Comparison of ENCODE assay signal across 2 cellular contexts in genomic region chr3:123081718-123082369, GRCh38.
TF ChIP-seq lines count a peak whose summit lies in the region.

No MANE protein-coding gene starts in this region.

TF ChIP-seq in HEK293, 187 proteins besides CTCF, POLR2A, EP300 and RAD21 (continued from another document):
- 0 out of 2 replicates have a peak, but pooled peaks have one; percentile 24 for TF ChIP-seq PATZ1 (tag by site-specific recombination; IDR thresholded peaks at IDR 0.05)
- TF ChIP-seq OSR2 (tag by site-specific recombination; IDR thresholded peaks at IDR 0.05): peak; percentile 78
- no peak for TF ChIP-seq GFI1B (tag by site-specific recombination; IDR thresholded peaks at IDR 0.05)
- TF ChIP-seq ZBTB17 (tag by site-specific recombination; IDR thresholded peaks at IDR 0.05): 0 out of 2 replicates have a peak, but pooled peaks have one; percentile 40
- TF ChIP-seq FEZF1 (tag by site-specific recombination; IDR thresholded peaks at IDR 0.05): peak; percentile 68
- peak; percentile 88 for TF ChIP-seq MYNN (tag by site-specific recombination; IDR thresholded peaks at IDR 0.05; ENCODE audit: borderline replicate concordance)
- TF ChIP-seq GLIS2 (tag by site-specific recombination; IDR thresholded peaks at IDR 0.05): no peak
- TF ChIP-seq ZNF184 (tag by site-specific recombination; IDR thresholded peaks at IDR 0.05): no peak
- TF ChIP-seq ZNF239 (tag by site-specific recombination; IDR thresholded peaks at IDR 0.05): no peak
- no peak for TF ChIP-seq ZNF214 (tag by site-specific recombination; IDR thresholded peaks at IDR 0.05; ENCODE audit: borderline replicate concordance)
- TF ChIP-seq ZBTB8A (tag by site-specific recombination; IDR thresholded peaks at IDR 0.05): peak; percentile 13; the same call in 1 of the 2 replicates
- peak; percentile 58 for TF ChIP-seq ZNF843 (tag by site-specific recombination; IDR thresholded peaks at IDR 0.05)
- TF ChIP-seq IKZF3 (tag by site-specific recombination; IDR thresholded peaks at IDR 0.05): 0 out of 2 replicates have a peak, but pooled peaks have one; percentile 57
- TF ChIP-seq ELK4 (IDR thresholded peaks at IDR 0.05; ENCODE audit: borderline replicate concordance, low read depth, low read length): no peak
- peak; percentile 53; the same call in 1 of the 2 replicates for TF ChIP-seq ZNF18 (tag by site-specific recombination; IDR thresholded peaks at IDR 0.05)
- TF ChIP-seq ZFP3 (tag by site-specific recombination; IDR thresholded peaks at IDR 0.05; ENCODE audit: low read depth): no peak
- peak; percentile 85 for TF ChIP-seq SP7 (tag by site-specific recombination; IDR thresholded peaks at IDR 0.05)
- TF ChIP-seq ZNF24 (tag by site-specific recombination; IDR thresholded peaks at IDR 0.05): 0 out of 2 replicates have a peak, but pooled peaks have one; percentile 21
- no peak for TF ChIP-seq KLF7 (tag by site-specific recombination; IDR thresholded peaks at IDR 0.05; ENCODE audit: borderline replicate concordance)
- TF ChIP-seq ZEB2 (tag by site-specific recombination; IDR thresholded peaks at IDR 0.05): no peak
- TF ChIP-seq ZNF629 (tag by site-specific recombination; IDR thresholded peaks at IDR 0.05): peak; percentile 35; the same call in 1 of the 2 replicates
- TF ChIP-seq ZNF549 (tag by site-specific recombination; IDR thresholded peaks at IDR 0.05): no peak
- TF ChIP-seq TRIM28 (IDR thresholded peaks at IDR 0.05; ENCODE audit: borderline replicate concordance, low read length): 0 out of 2 replicates have a peak, but pooled peaks have one; percentile 49
- peak; percentile 47; the same call in 1 of the 2 replicates for TF ChIP-seq GLI2 (tag by site-specific recombination; IDR thresholded peaks at IDR 0.05; ENCODE audit: borderline replicate concordance, low read depth)
- TF ChIP-seq GLIS1 (tag by site-specific recombination; IDR thresholded peaks at IDR 0.05): peak; percentile 69
- TF ChIP-seq ZNF747 (tag by site-specific recombination; IDR thresholded peaks at IDR 0.05): no peak
- peak; percentile 61 for TF ChIP-seq SCRT2 (tag by site-specific recombination; IDR thresholded peaks at IDR 0.05)
- peak; percentile 64 for TF ChIP-seq ZIC2 (tag by site-specific recombination; IDR thresholded peaks at IDR 0.05)
- TF ChIP-seq HIC1 (tag by site-specific recombination; IDR thresholded peaks at IDR 0.05): 0 out of 2 replicates have a peak, but pooled peaks have one; percentile 12
- no peak for TF ChIP-seq ZFP37 (tag by site-specific recombination; IDR thresholded peaks at IDR 0.05)

TF ChIP-seq in HepG2, 621 proteins besides CTCF, POLR2A, EP300 and RAD21 (continued from another document):
- 0 out of 2 replicates have a peak, but pooled peaks have one; percentile 22 for TF ChIP-seq ZNF263 (CRISPR knock-in tag; IDR thresholded peaks at IDR 0.05)
- TF ChIP-seq PAF1 (CRISPR knock-in tag; IDR thresholded peaks at IDR 0.05): no peak
TF ChIP-seq in HepG2: peak in this region for 2.
